In the genomic region with DNA sequence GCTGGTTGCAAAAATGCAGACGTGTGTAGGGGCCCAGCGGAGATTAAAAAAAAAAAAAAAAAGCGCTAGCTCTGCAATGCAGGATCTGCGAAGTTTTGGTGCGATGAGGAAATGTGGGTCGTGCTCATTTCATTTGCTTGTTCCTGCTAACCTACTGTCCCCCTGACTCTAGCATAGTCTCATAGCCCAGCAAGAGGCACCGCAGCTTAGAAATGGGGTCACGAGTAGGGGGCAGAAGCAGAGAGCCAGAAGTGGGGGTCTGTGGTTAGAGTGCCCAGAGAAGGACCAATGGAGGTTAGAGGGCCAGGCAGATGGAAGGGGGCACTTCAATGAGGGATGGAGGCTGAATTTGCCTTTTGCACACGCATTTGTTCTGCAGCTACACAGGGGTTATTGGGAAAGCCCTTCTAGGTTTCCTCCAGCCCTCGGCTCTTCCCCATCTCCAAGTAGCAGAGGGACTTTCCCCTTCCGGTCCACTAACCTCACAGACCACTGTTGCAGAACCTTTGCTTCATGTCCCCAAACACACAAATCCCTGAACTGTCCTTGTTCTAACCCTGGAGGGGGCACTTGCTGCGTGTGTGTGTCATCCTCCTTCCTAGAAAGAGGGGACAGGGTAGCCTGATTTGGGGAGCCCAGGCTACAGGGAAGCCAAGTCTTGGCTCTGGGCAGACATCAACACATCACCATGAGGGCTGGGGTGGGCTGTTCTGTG, we compare ENCODE assay signal across 9 cellular contexts. TPM values are rescaled to one million over a fixed set of nuclear protein-coding genes. Genes with fewer than 3 reads are reported as not detected.
DNase-seq lines count a peak whose midpoint lies in the region; ATAC-seq, FAIRE-seq and TF ChIP-seq lines count a peak whose summit lies in the region.
"Had no signal": no experiment of that assay in that cellular context is flagged by ENCODE, and none has a peak within 500 bp of the region (broad histone marks: within the 10 kb centered on the region; RNA-seq: fewer than 3 reads in every experiment).

No MANE protein-coding gene starts in this region.

- TF ChIP-seq CTCF in GM12878 (IDR thresholded peaks at IDR 0.05 in 2 of 3, conservative IDR thresholded peaks at IDR 0.05 in 1 of 3; ENCODE audit: control insufficient read depth in 2 of 3, extremely low read depth in 1 of 3, insufficient read depth in 1 of 3, low read depth in 3 of 3, low read length in 3 of 3) (no peak), type B pancreatic cell (conservative IDR thresholded peaks at IDR 0.05) (no peak)

- BruUV-seq in GM12878 (replicated peaks; lab: Mats Ljungman, UMichigan) = no TSS peak

- no peak for DNase-seq in activated T-cell treated with anti-CD3 and anti-CD28 coated beads, Interleukin-2, amount 50 U/mL, for 72 hours
- DNase-seq in activated T-cell treated with anti-CD3 and anti-CD28 coated beads for 4 hours = no peak
- DNase-seq in GM12878 (ENCODE audit: low read depth, low spot score) = no peak
- peak; percentile 78 for DNase-seq in mesenchymal stem cell
- DNase-seq in type B pancreatic cell (ENCODE audit: extremely low spot score, unreplicated experiment) = no peak
- no peak for DNase-seq in COLO668 (lab: John Stamatoyannopoulos, UW; ENCODE audit: unreplicated experiment)
- DNase-seq in NCI-H82 treated with DMSO at 0.1 percent for 48 hours (lab: John Stamatoyannopoulos, UW; ENCODE audit: unreplicated experiment) = no peak
- no peak for DNase-seq in COR-L47 (lab: John Stamatoyannopoulos, UW)

- CTCF ChIA-PET in GM12878 (lab: Yijun Ruan, JAX) = interaction anchor here (0.6 to 1.4 kb wide), 7 partner anchors 17 to 105 kb away, joined by 3 to 6 read pairs (median 3); partner anchors contain the start of gene CSF3

- POLR2A ChIA-PET in GM12878 (lab: Charles Lee) = interaction anchor here (0.6 to 0.8 kb wide), 2 partner anchors 9 to 30 kb away, joined by 4 to 5 read pairs; no protein-coding TSS in a partner anchor

- peak; percentile 1 to 9 for ATAC-seq in activated T-cell treated with anti-CD3 and anti-CD28 coated beads, Interleukin-2, amount 50 U/mL, for 72 hours (replicated peaks in 1 of 2)
- peak; percentile 39 for ATAC-seq in GM12878

- H3K9me3 Mint-ChIP-seq in activated T-cell treated with anti-CD3 and anti-CD28 coated beads, Interleukin-2, amount 50 U/mL, for 72 hours = no peaks in the 10 kb centered on the region
- no peaks in the 10 kb centered on the region for H3K9me3 Mint-ChIP-seq in type B pancreatic cell

- H3K4me3 Mint-ChIP-seq in activated T-cell treated with anti-CD3 and anti-CD28 coated beads, Interleukin-2, amount 50 U/mL, for 72 hours = peak overlapping the region; percentile 59 to 70
- H3K4me3 Mint-ChIP-seq in type B pancreatic cell = peak overlapping the region; percentile 67

- H3K27me3 ChIP-seq in GM12878 (replicated peaks in 1 of 2; ENCODE audit: control insufficient read depth in 2 of 2, insufficient read depth in 2 of 2, low read length in 1 of 2) = no peaks in the 10 kb centered on the region
- H3K27me3 ChIP-seq in mesenchymal stem cell (ENCODE audit: control insufficient read depth in 1 of 2, insufficient read depth in 1 of 2, low read length in 2 of 2) = no peaks in the 10 kb centered on the region

- H2BK12ac ChIP-seq in mesenchymal stem cell (ENCODE audit: low read length in 2 of 2) = peak overlapping the region; percentile 97 to 98

- peak; percentile 54 for FAIRE-seq in GM12878 (lab: Jason Lieb, UNC)

- no peak overlapping the region for H2BK5ac ChIP-seq in mesenchymal stem cell (ENCODE audit: low read depth, low read length, poor library complexity, severe bottlenecking)

- no peaks in the 10 kb centered on the region for H3K27me3 Mint-ChIP-seq in activated T-cell treated with anti-CD3 and anti-CD28 coated beads, Interleukin-2, amount 50 U/mL, for 72 hours (ENCODE audit: low read depth)
- no peaks in the 10 kb centered on the region for H3K27me3 Mint-ChIP-seq in type B pancreatic cell

- no peaks in the 10 kb centered on the region for H4K20me1 ChIP-seq in GM12878 (ENCODE audit: control insufficient read depth, insufficient read depth)

- TF ChIP-seq POLR2A in GM12878 (IDR thresholded peaks at IDR 0.05; ENCODE audit: low read depth, low read length) = no peak

- H4K8ac ChIP-seq in mesenchymal stem cell (ENCODE audit: low read length) = peak overlapping the region; percentile 98

- H3K4me2 ChIP-seq in GM12878 (ENCODE audit: control insufficient read depth, insufficient read depth) (peak overlapping the region; percentile 85), mesenchymal stem cell (ENCODE audit: low read length, poor library complexity, severe bottlenecking) (no peak overlapping the region)

- no peaks in the 10 kb centered on the region for H3K36me3 Mint-ChIP-seq in activated T-cell treated with anti-CD3 and anti-CD28 coated beads, Interleukin-2, amount 50 U/mL, for 72 hours (ENCODE audit: insufficient read depth in 2 of 2)
- no peaks in the 10 kb centered on the region for H3K36me3 Mint-ChIP-seq in type B pancreatic cell

- H3K4me1 ChIP-seq in GM12878 (ENCODE audit: control insufficient read depth, insufficient read depth, low read length) (peaks cover 64% of the 10 kb centered on the region), mesenchymal stem cell (ENCODE audit: control insufficient read depth, insufficient read depth, low read depth, low read length) (peaks cover 30% of the 10 kb centered on the region)

- H3K4me1 Mint-ChIP-seq in activated T-cell treated with anti-CD3 and anti-CD28 coated beads, Interleukin-2, amount 50 U/mL, for 72 hours (ENCODE audit: low read depth) = peaks cover 94% of the 10 kb centered on the region
- peaks cover 65% of the 10 kb centered on the region for H3K4me1 Mint-ChIP-seq in type B pancreatic cell (ENCODE audit: unreplicated experiment)

- H3K36me3 ChIP-seq in GM12878 (ENCODE audit: control insufficient read depth in 2 of 2, insufficient read depth in 2 of 2, low read length in 1 of 2) (no peaks in the 10 kb centered on the region), mesenchymal stem cell (ENCODE audit: control insufficient read depth in 1 of 2, insufficient read depth in 2 of 2, low read depth in 1 of 2, low read length in 2 of 2) (no peaks in the 10 kb centered on the region)

- in situ Hi-C loops in GM12878 (cut with MboI) = no loop called here

- H3K79me2 ChIP-seq in GM12878 (ENCODE audit: control insufficient read depth, insufficient read depth, low read length) = no peaks in the 10 kb centered on the region

- peak overlapping the region; percentile 42 for H2AK5ac ChIP-seq in mesenchymal stem cell (ENCODE audit: low read length, severe bottlenecking)

- H3K14ac ChIP-seq in mesenchymal stem cell (ENCODE audit: low read length in 2 of 2) = peak overlapping the region in 1 of 2 experiments; percentile 91

- H3K4me3 ChIP-seq in GM12878 (no peak overlapping the region), mesenchymal stem cell (ENCODE audit: insufficient read depth in 1 of 2, low read depth in 1 of 2, low read length in 2 of 2) (peak overlapping the region in 1 of 2 experiments; percentile 41)

- peak overlapping the region; percentile 77 for H3K27ac Mint-ChIP-seq in activated T-cell treated with anti-CD3 and anti-CD28 coated beads, Interleukin-2, amount 50 U/mL, for 72 hours
- H3K27ac Mint-ChIP-seq in type B pancreatic cell = peak overlapping the region; percentile 83

- H3K27ac ChIP-seq in GM12878 (ENCODE audit: control insufficient read depth, insufficient read depth) = peak overlapping the region; percentile 29
- no peak overlapping the region for H3K27ac ChIP-seq in mesenchymal stem cell (ENCODE audit: low read length, poor library complexity, severe bottlenecking)
- H3K27ac ChIP-seq: C4-2B had no signal

- WGBS in GM12878 (ENCODE audit: insufficient coverage, insufficient replicate concordance, low lambda C conversion rate, missing lambda C conversion rate) = 41% methylated on average over 11 of the region's 12 CpGs
- WGBS in mesenchymal stem cell = 31% methylated on average over 11 of the region's 12 CpGs

- TF ChIP-seq RAD21 in GM12878 (IDR thresholded peaks at IDR 0.05; ENCODE audit: insufficient read depth, low read depth, low read length) = no peak

- RAD21 ChIA-PET in GM12878 (lab: Charles Lee; ENCODE audit: unreplicated experiment) = interaction anchor here (0.8 to 1.3 kb wide), 3 partner anchors 9 to 61 kb away, joined by 3 to 4 read pairs (median 4); no protein-coding TSS in a partner anchor

- peak overlapping the region in 1 of 2 experiments; percentile 84 for H3K23ac ChIP-seq in mesenchymal stem cell (ENCODE audit: low read length in 2 of 2)

- H3K9me3 ChIP-seq in GM12878 (replicated peaks; ENCODE audit: control insufficient read depth, insufficient read depth, low read length) (no peaks in the 10 kb centered on the region), mesenchymal stem cell (ENCODE audit: control insufficient read depth, low read length) (no peaks in the 10 kb centered on the region)

- intact Hi-C loops in GM12878 (cut with micrococcal nuclease; ENCODE audit: unreplicated experiment) = no loop called here

- H3K79me1 ChIP-seq in mesenchymal stem cell (replicated peaks; ENCODE audit: low read length, poor library complexity, severe bottlenecking) = peaks cover 2% of the 10 kb centered on the region

- SMC1A ChIA-PET in GM12878 (lab: Charles Lee; ENCODE audit: uncharacterized antibody, unreplicated experiment) = interaction anchor here (1.8 kb wide), 1 partner anchor 9 kb away, joined by 6 read pairs; no protein-coding TSS in a partner anchor

- H2BK15ac ChIP-seq in mesenchymal stem cell (ENCODE audit: low read depth, poor library complexity, severe bottlenecking) = peak overlapping the region; percentile 92

- peak overlapping the region; percentile 97 for H2BK120ac ChIP-seq in mesenchymal stem cell (ENCODE audit: low read depth, low read length)

- H4K91ac ChIP-seq in mesenchymal stem cell (ENCODE audit: low read length) = peak overlapping the region; percentile 97

- peak overlapping the region; percentile 91 to 98 for H3K4ac ChIP-seq in mesenchymal stem cell (ENCODE audit: low read depth in 1 of 2, low read length in 2 of 2)

- H3K9ac ChIP-seq in GM12878 (ENCODE audit: control insufficient read depth, insufficient read depth, low read length) (peak overlapping the region; percentile 26; the same call in 1 of the 2 replicates), mesenchymal stem cell (ENCODE audit: low read length) (peak overlapping the region; percentile 88)

- H3K18ac ChIP-seq in mesenchymal stem cell (ENCODE audit: low read depth in 1 of 2, low read length in 2 of 2) = peak overlapping the region; percentile 91 to 97

- no peak for TF ChIP-seq EP300 in GM12878 (IDR thresholded peaks at IDR 0.05; ENCODE audit: borderline replicate concordance in 1 of 2, control insufficient read depth in 1 of 2, low read depth in 2 of 2, low read length in 2 of 2)

- H2AFZ ChIP-seq in GM12878 (ENCODE audit: control insufficient read depth, low read depth, low read length) (peak overlapping the region; percentile 51), mesenchymal stem cell (ENCODE audit: low read depth, low read length) (peak overlapping the region; percentile 3)

RNA-seq across cellular contexts. Expression of gene NR1D1, which starts 7.0 kb away (rescaled TPM):
- 1 to 10 TPM; 4.5 to 6.3 TPM for total RNA-seq in activated T-cell treated with anti-CD3 and anti-CD28 coated beads, Interleukin-2, amount 50 U/mL, for 72 hours
- 5.0 TPM in 2 replicates for total RNA-seq in GM12878 (2013; cell fraction: nucleolus; rRNA removed)
- total RNA-seq in GM12878 (2014; rRNA removed) = 0.49 and 1.0 TPM in 2 replicates
- 0.31 and 0.37 TPM in 2 replicates for total RNA-seq in GM12878 (2014; rRNA removed; fragmentation: Illumina TruSeq; extraction: Trizol)
- total RNA-seq in GM12878 (2021) = 3.4 and 3.6 TPM in 2 replicates
- 0.85 TPM for polyA plus RNA-seq in GM12878 (2011; ENCODE audit: low read depth)
- 0.17 and 0.41 TPM in 2 replicates for polyA plus RNA-seq in GM12878 (2011; rRNA removed)
- polyA plus RNA-seq in GM12878 (2011; cell fraction: cytosol; rRNA removed) = 0.67 and 1.2 TPM in 2 replicates
- polyA plus RNA-seq in GM12878 (2011; cell fraction: nucleus; rRNA removed) = 5.1 and 5.9 TPM in 2 replicates
- polyA plus RNA-seq in GM12878 (2012) = 2.0 and 3.6 TPM in 2 replicates
- 0.44 and 1.8 TPM in 2 replicates for polyA plus RNA-seq in GM12878 (2014; fragmentation: Illumina TruSeq; extraction: Trizol)
- polyA plus RNA-seq in GM12878 (2014; fragmentation: Nextera tagmentation; extraction: Ambion mirVana) = under 1 TPM; 0.10 to 0.33 TPM
- polyA plus RNA-seq in GM12878 (2014; rRNA removed) = 0.87 and 1.2 TPM in 2 replicates
- 1 to 10 TPM; 1.8 to 2.6 TPM for polyA plus RNA-seq in GM12878 (2016; fragmentation: Nextera tagmentation; extraction: Ambion mirVana)
- polyA minus RNA-seq in GM12878 (2011; rRNA and poly(A)+ RNA removed) = 1.0 and 1.4 TPM in 2 replicates
- 2.1 TPM in 2 replicates for polyA minus RNA-seq in GM12878 (2011; cell fraction: cytosol; rRNA and poly(A)+ RNA removed)
- 3.1 and 6.0 TPM in 2 replicates for polyA minus RNA-seq in GM12878 (2011; cell fraction: nucleus; rRNA and poly(A)+ RNA removed)
- polyA plus RNA-seq in mesenchymal stem cell (2013, experiment 1 of 2) = 6.1 TPM
- 5.5 TPM for polyA plus RNA-seq in mesenchymal stem cell (2013, experiment 2 of 2)
- total RNA-seq in type B pancreatic cell (ENCODE audit: low replicate concordance) = 5.7 and 9.5 TPM in 2 replicates

RNA-seq across cellular contexts. Expression of gene MSL1, which starts 14.3 kb away (rescaled TPM):
- total RNA-seq in activated T-cell treated with anti-CD3 and anti-CD28 coated beads, Interleukin-2, amount 50 U/mL, for 72 hours = 100 to 1,000 TPM; 115 to 121 TPM
- total RNA-seq in GM12878 (2013; cell fraction: nucleolus; rRNA removed) = 146 and 147 TPM in 2 replicates
- total RNA-seq in GM12878 (2014; rRNA removed) (56.3 and 57.6 TPM in 2 replicates), GM12878 (2014; rRNA removed; fragmentation: Illumina TruSeq; extraction: Trizol) (56.4 and 56.5 TPM in 2 replicates), GM12878 (2021) (47.8 and 50.6 TPM in 2 replicates), type B pancreatic cell (ENCODE audit: low replicate concordance) (86.3 and 128 TPM in 2 replicates)
- polyA plus RNA-seq in GM12878 (2011; ENCODE audit: low read depth) = 38.1 TPM
- polyA plus RNA-seq in GM12878 (2011; rRNA removed) (80.9 and 101 TPM in 2 replicates), GM12878 (2014; fragmentation: Illumina TruSeq; extraction: Trizol) (95.2 and 110 TPM in 2 replicates), GM12878 (2014; fragmentation: Nextera tagmentation; extraction: Ambion mirVana) (10 to 100 TPM; 11.1 to 18.0 TPM), GM12878 (2014; rRNA removed) (52.0 and 53.1 TPM in 2 replicates), GM12878 (2016; fragmentation: Nextera tagmentation; extraction: Ambion mirVana) (1 to 10 TPM; 6.1 to 9.5 TPM)
- polyA plus RNA-seq in GM12878 (2011; cell fraction: cytosol; rRNA removed) = 34.6 and 35.7 TPM in 2 replicates
- 220 and 227 TPM in 2 replicates for polyA plus RNA-seq in GM12878 (2011; cell fraction: nucleus; rRNA removed)
- 45.9 and 51.6 TPM in 2 replicates for polyA plus RNA-seq in GM12878 (2012)
- polyA minus RNA-seq in GM12878 (2011; rRNA and poly(A)+ RNA removed) = 33.0 and 40.5 TPM in 2 replicates
- 16.6 and 20.3 TPM in 2 replicates for polyA minus RNA-seq in GM12878 (2011; cell fraction: cytosol; rRNA and poly(A)+ RNA removed)
- polyA minus RNA-seq in GM12878 (2011; cell fraction: nucleus; rRNA and poly(A)+ RNA removed) = 30.2 and 34.7 TPM in 2 replicates
- polyA plus RNA-seq in mesenchymal stem cell (2013, experiment 1 of 2) = 67.5 TPM
- polyA plus RNA-seq in mesenchymal stem cell (2013, experiment 2 of 2) = 66.9 TPM

RNA-seq across cellular contexts. Expression of gene CASC3, which starts 32.9 kb away (rescaled TPM):
- 100 to 1,000 TPM; 106 to 144 TPM for total RNA-seq in activated T-cell treated with anti-CD3 and anti-CD28 coated beads, Interleukin-2, amount 50 U/mL, for 72 hours
- 135 and 156 TPM in 2 replicates for total RNA-seq in GM12878 (2013; cell fraction: nucleolus; rRNA removed)
- total RNA-seq in GM12878 (2014; rRNA removed) (31.8 and 37.6 TPM in 2 replicates), GM12878 (2014; rRNA removed; fragmentation: Illumina TruSeq; extraction: Trizol) (31.9 and 33.7 TPM in 2 replicates), GM12878 (2021) (42.9 and 49.0 TPM in 2 replicates), type B pancreatic cell (ENCODE audit: low replicate concordance) (63.0 and 101 TPM in 2 replicates)
- polyA plus RNA-seq in GM12878 (2011; ENCODE audit: low read depth) = 30.2 TPM
- polyA plus RNA-seq in GM12878 (2011; rRNA removed) (40.3 and 60.0 TPM in 2 replicates), GM12878 (2014; fragmentation: Illumina TruSeq; extraction: Trizol) (52.4 and 59.7 TPM in 2 replicates), GM12878 (2014; fragmentation: Nextera tagmentation; extraction: Ambion mirVana) (10 to 100 TPM; 12.7 to 16.4 TPM), GM12878 (2014; rRNA removed) (30.2 and 34.3 TPM in 2 replicates), GM12878 (2016; fragmentation: Nextera tagmentation; extraction: Ambion mirVana) (10 to 100 TPM; 52.6 to 53.4 TPM)
- 39.7 and 54.1 TPM in 2 replicates for polyA plus RNA-seq in GM12878 (2011; cell fraction: cytosol; rRNA removed)
- polyA plus RNA-seq in GM12878 (2011; cell fraction: nucleus; rRNA removed) = 126 and 159 TPM in 2 replicates
- 40.4 and 44.5 TPM in 2 replicates for polyA plus RNA-seq in GM12878 (2012)
- polyA minus RNA-seq in GM12878 (2011; rRNA and poly(A)+ RNA removed) = 40.6 and 41.8 TPM in 2 replicates
- 9.0 and 22.5 TPM in 2 replicates for polyA minus RNA-seq in GM12878 (2011; cell fraction: cytosol; rRNA and poly(A)+ RNA removed)
- polyA minus RNA-seq in GM12878 (2011; cell fraction: nucleus; rRNA and poly(A)+ RNA removed) = 33.4 and 39.4 TPM in 2 replicates
- 35.8 TPM for polyA plus RNA-seq in mesenchymal stem cell (2013, experiment 1 of 2)
- polyA plus RNA-seq in mesenchymal stem cell (2013, experiment 2 of 2) = 33.7 TPM

RNA-seq across cellular contexts. Expression of gene THRA, which starts 44.7 kb away (rescaled TPM):
- 10 to 100 TPM; 12.2 to 14.7 TPM for total RNA-seq in activated T-cell treated with anti-CD3 and anti-CD28 coated beads, Interleukin-2, amount 50 U/mL, for 72 hours
- total RNA-seq in GM12878 (2013; cell fraction: nucleolus; rRNA removed) = 3.8 and 5.5 TPM in 2 replicates
- total RNA-seq in GM12878 (2014; rRNA removed) (0.65 and 0.68 TPM in 2 replicates), GM12878 (2014; rRNA removed; fragmentation: Illumina TruSeq; extraction: Trizol) (0.63 and 0.64 TPM in 2 replicates), GM12878 (2021) (1.5 and 2.0 TPM in 2 replicates), type B pancreatic cell (ENCODE audit: low replicate concordance) (18.3 and 37.0 TPM in 2 replicates)
- polyA plus RNA-seq in GM12878 (2011; ENCODE audit: low read depth) = 1.2 TPM
- polyA plus RNA-seq in GM12878 (2011; rRNA removed) (0.81 and 1.1 TPM in 2 replicates), GM12878 (2014; fragmentation: Illumina TruSeq; extraction: Trizol) (1.0 and 1.2 TPM in 2 replicates), GM12878 (2014; fragmentation: Nextera tagmentation; extraction: Ambion mirVana) (under 1 TPM; 0.03 to 0.07 TPM), GM12878 (2014; rRNA removed) (0.64 and 0.81 TPM in 2 replicates), GM12878 (2016; fragmentation: Nextera tagmentation; extraction: Ambion mirVana) (under 1 TPM; 0.07 to 0.64 TPM)
- 1.5 TPM in 2 replicates for polyA plus RNA-seq in GM12878 (2011; cell fraction: cytosol; rRNA removed)
- polyA plus RNA-seq in GM12878 (2011; cell fraction: nucleus; rRNA removed) = 1.1 and 1.4 TPM in 2 replicates
- polyA plus RNA-seq in GM12878 (2012) = 1.9 and 2.2 TPM in 2 replicates
- 1.1 and 1.4 TPM in 2 replicates for polyA minus RNA-seq in GM12878 (2011; rRNA and poly(A)+ RNA removed)
- 0.42 and 0.80 TPM in 2 replicates for polyA minus RNA-seq in GM12878 (2011; cell fraction: cytosol; rRNA and poly(A)+ RNA removed)
- polyA minus RNA-seq in GM12878 (2011; cell fraction: nucleus; rRNA and poly(A)+ RNA removed) = 0.48 and 0.57 TPM in 2 replicates
- 24.1 TPM for polyA plus RNA-seq in mesenchymal stem cell (2013, experiment 1 of 2)
- polyA plus RNA-seq in mesenchymal stem cell (2013, experiment 2 of 2) = 23.2 TPM

RNA-seq across cellular contexts. Expression of gene MED24, which starts 53.2 kb away (rescaled TPM):
- 10 to 100 TPM; 82.6 to 97.0 TPM for total RNA-seq in activated T-cell treated with anti-CD3 and anti-CD28 coated beads, Interleukin-2, amount 50 U/mL, for 72 hours
- 191 and 225 TPM in 2 replicates for total RNA-seq in GM12878 (2013; cell fraction: nucleolus; rRNA removed)
- total RNA-seq in GM12878 (2014; rRNA removed) (33.5 and 40.6 TPM in 2 replicates), GM12878 (2014; rRNA removed; fragmentation: Illumina TruSeq; extraction: Trizol) (32.8 and 35.3 TPM in 2 replicates), GM12878 (2021) (74.1 and 84.7 TPM in 2 replicates), type B pancreatic cell (ENCODE audit: low replicate concordance) (93.2 and 123 TPM in 2 replicates)
- 47.6 TPM for polyA plus RNA-seq in GM12878 (2011; ENCODE audit: low read depth)
- polyA plus RNA-seq in GM12878 (2011; rRNA removed) (31.1 and 74.8 TPM in 2 replicates), GM12878 (2014; fragmentation: Illumina TruSeq; extraction: Trizol) (77.0 and 85.1 TPM in 2 replicates), GM12878 (2014; fragmentation: Nextera tagmentation; extraction: Ambion mirVana) (10 to 100 TPM in 1 of 2 experiments, 1 to 10 TPM in 1; 5.4 to 10.3 TPM), GM12878 (2014; rRNA removed) (58.6 and 75.5 TPM in 2 replicates), GM12878 (2016; fragmentation: Nextera tagmentation; extraction: Ambion mirVana) (10 to 100 TPM; 89.9 to 97.4 TPM)
- polyA plus RNA-seq in GM12878 (2011; cell fraction: cytosol; rRNA removed) = 78.2 and 80.7 TPM in 2 replicates
- polyA plus RNA-seq in GM12878 (2011; cell fraction: nucleus; rRNA removed) = 270 and 289 TPM in 2 replicates
- 54.5 and 59.0 TPM in 2 replicates for polyA plus RNA-seq in GM12878 (2012)
- polyA minus RNA-seq in GM12878 (2011; rRNA and poly(A)+ RNA removed) = 93.6 and 96.4 TPM in 2 replicates
- 54.1 and 61.4 TPM in 2 replicates for polyA minus RNA-seq in GM12878 (2011; cell fraction: cytosol; rRNA and poly(A)+ RNA removed)
- polyA minus RNA-seq in GM12878 (2011; cell fraction: nucleus; rRNA and poly(A)+ RNA removed) = 104 and 143 TPM in 2 replicates
- 35.2 TPM for polyA plus RNA-seq in mesenchymal stem cell (2013, experiment 1 of 2)
- polyA plus RNA-seq in mesenchymal stem cell (2013, experiment 2 of 2) = 35.4 TPM
